In the genomic region with DNA sequence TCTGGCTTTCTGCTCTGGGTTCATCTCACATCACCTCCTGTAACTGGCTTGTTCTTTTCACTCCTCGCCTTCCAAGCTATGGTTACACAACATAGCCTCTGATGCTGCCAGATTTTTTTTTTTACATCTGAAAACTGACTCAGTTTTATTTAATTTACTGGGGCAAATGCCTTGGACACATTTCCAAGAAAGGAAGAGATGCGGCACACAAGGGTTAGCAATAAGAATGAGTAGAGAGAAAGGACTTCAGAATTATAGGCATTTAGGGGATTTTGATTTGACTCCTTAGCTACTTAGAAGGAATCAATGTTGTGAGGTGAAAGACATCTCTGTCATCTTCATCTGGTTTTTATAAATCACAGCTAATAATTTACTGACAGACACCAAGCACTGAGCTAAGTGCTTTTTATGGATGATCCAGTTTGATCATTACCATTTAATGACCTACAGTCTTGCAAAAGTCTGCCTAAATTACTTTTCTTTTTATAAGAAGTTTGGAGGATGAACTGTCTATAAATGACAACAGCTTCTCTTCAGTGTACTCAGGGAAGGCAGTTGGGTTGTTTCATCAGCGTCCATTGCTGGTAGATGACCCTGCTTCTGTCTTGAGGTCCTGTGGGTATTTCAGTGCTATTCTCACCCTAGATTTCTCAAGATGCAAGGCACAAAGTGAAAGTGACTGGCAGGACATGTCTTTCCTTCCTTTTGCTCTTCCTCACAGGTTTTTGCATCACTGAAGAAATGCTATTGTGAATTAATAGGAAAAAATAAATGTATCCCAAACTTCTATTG, we compare ENCODE assay signal across 13 cellular contexts. TPM values are rescaled to one million over a fixed set of nuclear protein-coding genes. Genes with fewer than 3 reads are reported as not detected.
A peak's percentile ranks its signal among the peaks of the same experiment; 100 is the strongest.
DNase-seq lines count a peak whose midpoint lies in the region; ATAC-seq and TF ChIP-seq lines count a peak whose summit lies in the region.
"Had no signal": no experiment of that assay in that cellular context is flagged by ENCODE, and none has a peak within 500 bp of the region (broad histone marks: within the 10 kb centered on the region; RNA-seq: fewer than 3 reads in every experiment).

No MANE protein-coding gene starts in this region.

- H3K4me3 Mint-ChIP-seq in activated T-helper 1 cell treated with anti-CD3 and anti-CD28 coated beads, Interleukin-12 subunit alpha, Interleukin-12 subunit beta, Interleukin-2, Interleukin-4 antibody, amounts not matched to agents 30 ng/mL and 10 ng/mL and 1 ng/mL, durations not matched to agents 14 hours and 24 hours and 36 hours, result no peak overlapping the region
- H3K4me3 Mint-ChIP-seq: IgD-negative memory B cell had no signal

- H3K79me2 ChIP-seq in parathyroid adenoma, result no peaks in the 10 kb centered on the region

- no peaks in the 10 kb centered on the region for H3K4me1 Mint-ChIP-seq in activated T-helper 1 cell treated with anti-CD3 and anti-CD28 coated beads, Interleukin-12 subunit alpha, Interleukin-12 subunit beta, Interleukin-2, Interleukin-4 antibody, amounts not matched to agents 30 ng/mL and 10 ng/mL and 1 ng/mL, durations not matched to agents 14 hours and 24 hours and 36 hours (ENCODE audit: low read depth)
- H3K4me1 Mint-ChIP-seq: IgD-negative memory B cell had no signal

- no peak overlapping the region for H3K4me2 ChIP-seq in parathyroid adenoma (ENCODE audit: low read length)

- H3K27me3 Mint-ChIP-seq in activated T-helper 1 cell treated with anti-CD3 and anti-CD28 coated beads, Interleukin-12 subunit alpha, Interleukin-12 subunit beta, Interleukin-2, Interleukin-4 antibody, amounts not matched to agents 30 ng/mL and 10 ng/mL and 1 ng/mL, durations not matched to agents 14 hours and 24 hours and 36 hours (ENCODE audit: insufficient read depth), result peaks cover 26% of the 10 kb centered on the region

- peak; percentile 79 for DNase-seq in AG04449 (ENCODE audit: low read depth, low spot score)
- DNase-seq in fibroblast of villous mesenchyme (ENCODE audit: low read depth), result peak; percentile 92
- no peak for DNase-seq in activated T-helper 1 cell treated with anti-CD3 and anti-CD28 coated beads, Interleukin-12 subunit alpha, Interleukin-12 subunit beta, Interleukin-2, Interleukin-4 antibody, amounts not matched to agents 30 ng/mL and 10 ng/mL and 1 ng/mL, durations not matched to agents 14 hours and 24 hours and 36 hours (ENCODE audit: low spot score)
- DNase-seq in AML-193 (lab: John Stamatoyannopoulos, UW), result no peak
- DNase-seq in T1000 (lab: John Stamatoyannopoulos, UW), result no peak
- DNase-seq in DMS153 (lab: John Stamatoyannopoulos, UW), result no peak
- DNase-seq: BE2C, body of pancreas had no signal

- H3K9ac ChIP-seq in parathyroid adenoma, result no peak overlapping the region

- no peaks in the 10 kb centered on the region for H3K9me3 ChIP-seq in parathyroid adenoma (ENCODE audit: control insufficient read depth, low read length)
- H3K9me3 ChIP-seq: BE2C, body of pancreas, SJSA1 had no signal

- peak overlapping the region; percentile 7 for H3K27ac ChIP-seq in parathyroid adenoma
- H3K27ac ChIP-seq: body of pancreas, SJSA1 had no signal

- no peaks in the 10 kb centered on the region for H3K36me3 Mint-ChIP-seq in activated T-helper 1 cell treated with anti-CD3 and anti-CD28 coated beads, Interleukin-12 subunit alpha, Interleukin-12 subunit beta, Interleukin-2, Interleukin-4 antibody, amounts not matched to agents 30 ng/mL and 10 ng/mL and 1 ng/mL, durations not matched to agents 14 hours and 24 hours and 36 hours (ENCODE audit: low read depth)
- H3K36me3 Mint-ChIP-seq: IgD-negative memory B cell had no signal

- no peak overlapping the region for H3K27ac Mint-ChIP-seq in activated T-helper 1 cell treated with anti-CD3 and anti-CD28 coated beads, Interleukin-12 subunit alpha, Interleukin-12 subunit beta, Interleukin-2, Interleukin-4 antibody, amounts not matched to agents 30 ng/mL and 10 ng/mL and 1 ng/mL, durations not matched to agents 14 hours and 24 hours and 36 hours
- H3K27ac Mint-ChIP-seq: IgD-negative memory B cell, progenitor cell of endocrine pancreas had no signal

- POLR2A ChIA-PET in AG04449 (lab: Yijun Ruan, JAX), result interaction anchor here (0.7 to 2.3 kb wide), 2 partner anchors 10 to 14 kb away, joined by 3 to 10 read pairs; no protein-coding TSS in a partner anchor

- peak; percentile 78 for ATAC-seq in SK-N-SH treated with all-trans-retinoic acid at 6 μM for 48 hours
- ATAC-seq: body of pancreas had no signal

- no peaks in the 10 kb centered on the region for H3K9me3 Mint-ChIP-seq in activated T-helper 1 cell treated with anti-CD3 and anti-CD28 coated beads, Interleukin-12 subunit alpha, Interleukin-12 subunit beta, Interleukin-2, Interleukin-4 antibody, amounts not matched to agents 30 ng/mL and 10 ng/mL and 1 ng/mL, durations not matched to agents 14 hours and 24 hours and 36 hours

- no peaks in the 10 kb centered on the region for H3K36me3 ChIP-seq in parathyroid adenoma (ENCODE audit: control insufficient read depth, insufficient read depth, low read length)
- H3K36me3 ChIP-seq: BE2C, SJSA1 had no signal

- H3K4me1 ChIP-seq in parathyroid adenoma, result no peaks in the 10 kb centered on the region
- H3K4me1 ChIP-seq: BE2C, body of pancreas had no signal

- TF ChIP-seq CTCF in AG04449 (IDR thresholded peaks at IDR 0.05; ENCODE audit: insufficient read depth, low read length, missing control alignments), result no peak
- no peak for TF ChIP-seq CTCF in fibroblast of villous mesenchyme (IDR thresholded peaks at IDR 0.05; ENCODE audit: insufficient read depth, low read depth, low read length)
- TF ChIP-seq CTCF in parathyroid adenoma (IDR thresholded peaks at IDR 0.05), result no peak

- H3K4me3 ChIP-seq in AG04449 (ENCODE audit: low read depth, low read length) (no peak overlapping the region), fibroblast of villous mesenchyme (ENCODE audit: low read depth, low read length) (no peak overlapping the region), parathyroid adenoma (ENCODE audit: low read depth, low read length) (no peak overlapping the region)
- H3K4me3 ChIP-seq: body of pancreas, SJSA1 had no signal

- no peak overlapping the region for H2AFZ ChIP-seq in parathyroid adenoma

- CTCF ChIA-PET in AG04449 (lab: Yijun Ruan, JAX), result interaction anchor here (1.2 kb wide), 1 partner anchor 88 kb away, joined by 6 read pairs; no protein-coding TSS in a partner anchor

- no peaks in the 10 kb centered on the region for H3K27me3 ChIP-seq in parathyroid adenoma (ENCODE audit: control insufficient read depth, insufficient read depth, low read length)
- H3K27me3 ChIP-seq: BE2C, body of pancreas, SJSA1 had no signal

- intact Hi-C loops in activated T-helper 1 cell treated with anti-CD3 and anti-CD28 coated beads, Interleukin-12 subunit alpha, Interleukin-12 subunit beta, Interleukin-2, Interleukin-4 antibody, amounts not matched to agents 30 ng/mL and 10 ng/mL and 1 ng/mL, durations not matched to agents 14 hours and 24 hours and 36 hours (cut with micrococcal nuclease), result no loop called here

TF ChIP-seq in SK-N-SH treated with all-trans-retinoic acid at 6 μM for 48 hours, 23 proteins besides CTCF, POLR2A, EP300 and RAD21:
- no peak for TF ChIP-seq GLIS3 (CRISPR knock-in tag; IDR thresholded peaks at IDR 0.05)
- TF ChIP-seq ISL1 (CRISPR knock-in tag; IDR thresholded peaks at IDR 0.05), result peak; percentile 82
- TF ChIP-seq TOX (CRISPR knock-in tag; IDR thresholded peaks at IDR 0.05; ENCODE audit: borderline replicate concordance), result 0 out of 2 replicates have a peak, but pooled peaks have one; percentile 16
- TF ChIP-seq ZNF565 (CRISPR knock-in tag; conservative IDR thresholded peaks at IDR 0.05; ENCODE audit: low read depth), result no peak
- no peak for TF ChIP-seq ARNTL (CRISPR knock-in tag; IDR thresholded peaks at IDR 0.05; ENCODE audit: borderline replicate concordance, low read depth)

RNA-seq across cellular contexts. Expression of gene LAMA4, which starts 31.1 kb away (rescaled TPM):
- 197 and 481 TPM in 2 replicates for total RNA-seq in fibroblast of villous mesenchyme
- total RNA-seq in activated T-helper 1 cell treated with anti-CD3 and anti-CD28 coated beads, Interleukin-12 subunit alpha, Interleukin-12 subunit beta, Interleukin-2, Interleukin-4 antibody, amounts not matched to agents 30 ng/mL and 10 ng/mL and 1 ng/mL, durations not matched to agents 14 hours and 24 hours and 36 hours, result not detected in 2 replicates

Comparison
In these comparisons a context has a peak if more than half of its experiments do, and no peak if none do; other contexts are left out.
1. DNase-seq: peak in AG04449 (single experiment) and fibroblast of villous mesenchyme (single experiment); none in activated T-helper 1 cell treated with anti-CD3 and anti-CD28 coated beads, Interleukin-12 subunit alpha, Interleukin-12 subunit beta, Interleukin-2, Interleukin-4 antibody, amounts not matched to agents 30 ng/mL and 10 ng/mL and 1 ng/mL, durations not matched to agents 14 hours and 24 hours and 36 hours (single experiment), AML-193 (0 of 2), T1000 (single experiment) and DMS153 (single experiment).
2. RNA of gene LAMA4, which starts 31.1 kb away (total RNA-seq): 197 to 481 TPM in fibroblast of villous mesenchyme; not detected in activated T-helper 1 cell treated with anti-CD3 and anti-CD28 coated beads, Interleukin-12 subunit alpha, Interleukin-12 subunit beta, Interleukin-2, Interleukin-4 antibody, amounts not matched to agents 30 ng/mL and 10 ng/mL and 1 ng/mL, durations not matched to agents 14 hours and 24 hours and 36 hours; every median in the first group is over 100 times any median in the second.